Comparison of ENCODE assay signal across 8 cellular contexts in genomic region chr12:50024227-50024626, GRCh38. TPM values are rescaled to one million over a fixed set of nuclear protein-coding genes. Genes with fewer than 3 reads are reported as not detected.
DNase-seq lines count a peak whose midpoint lies in the region; ATAC-seq and TF ChIP-seq lines count a peak whose summit lies in the region.

No MANE protein-coding gene starts in this region.

- H3K9ac ChIP-seq in HUES6 (ENCODE audit: low read length), result no peak overlapping the region

- peak overlapping the region; percentile 65 for H3K4me3 ChIP-seq in BJ (ENCODE audit: low read depth, low read length)
- H3K4me3 ChIP-seq in HUES6 (ENCODE audit: low read depth, low read length), result peak overlapping the region; percentile 78
- peak overlapping the region; percentile 82 for H3K4me3 ChIP-seq in astrocyte of the cerebellum (ENCODE audit: low read depth, low read length)
- peak overlapping the region; percentile 94 for H3K4me3 ChIP-seq in mesodermal cell (ENCODE audit: extremely low read depth, insufficient read depth, low read length, poor library complexity, severe bottlenecking)
- H3K4me3 ChIP-seq in testis, result peak overlapping the region in 1 of 2 donors; percentile 72

- POLR2A ChIA-PET in BJ (lab: Charles Lee), result no interaction called here

- WGBS in mesodermal cell (ENCODE audit: insufficient coverage in 2 of 2), 2 experiments, result 93 to 100% methylated on average over 1 to 3 of the region's 8 CpGs
- WGBS in testis, 2 donors, result 44 to 60% methylated on average over 8 of the region's 8 CpGs

- H3K9me3 ChIP-seq in HUES6 (ENCODE audit: control insufficient read depth, insufficient read depth, low read depth, low read length) (no peaks in the 10 kb centered on the region), mesodermal cell (ENCODE audit: control insufficient read depth, low read length) (no peaks in the 10 kb centered on the region), testis (no peaks in the 10 kb centered on the region)

- CTCF ChIA-PET in BJ (lab: Yijun Ruan, JAX), result no interaction called here

- H3K27ac ChIP-seq in HUES6 (ENCODE audit: low read depth, low read length) (no peak overlapping the region), mesodermal cell (ENCODE audit: low read depth, low read length, severe bottlenecking) (no peak overlapping the region), testis (no peak overlapping the region)

- TF ChIP-seq CTCF in BJ (IDR thresholded peaks at IDR 0.05; ENCODE audit: insufficient read depth, low read depth, low read length) (no peak), astrocyte of the cerebellum (IDR thresholded peaks at IDR 0.05; ENCODE audit: low read depth, low read length, missing control alignments) (no peak), testis (IDR thresholded peaks at IDR 0.05) (no peak)

- DNase-seq in BJ (ENCODE audit: low read depth) (no peak), astrocyte of the cerebellum (ENCODE audit: low read depth) (no peak), hippocampal formation (lab: John Stamatoyannopoulos, UW) (no peak), testis (no peak), activated gamma-delta T cell treated with Interleukin-2 at 50 U/mL for 16 hours (no peak)

- H3K27me3 ChIP-seq in BJ (ENCODE audit: control insufficient read depth, insufficient read depth, low read length) (no peaks in the 10 kb centered on the region), HUES6 (ENCODE audit: control insufficient read depth, insufficient read depth, low read length) (no peaks in the 10 kb centered on the region), testis (no peaks in the 10 kb centered on the region)

- intact Hi-C loops in testis (cut with DNase I; ENCODE audit: low total_unique reads), result no loop called here

- H3K36me3 ChIP-seq in BJ (ENCODE audit: control insufficient read depth, insufficient read depth, low read length) (no peaks in the 10 kb centered on the region), HUES6 (ENCODE audit: control insufficient read depth, insufficient read depth, low read length) (no peaks in the 10 kb centered on the region), mesodermal cell (ENCODE audit: control insufficient read depth, insufficient read depth, low read length) (peaks cover 5% of the 10 kb centered on the region), testis (ENCODE audit: low read depth, missing control alignments) (no peaks in the 10 kb centered on the region)

- in situ Hi-C loops in astrocyte of the cerebellum (cut with HindIII; ENCODE audit: low sequenced_read_pairs), result no loop called here

- TF ChIP-seq POLR2A in testis (IDR thresholded peaks at IDR 0.05), result no peak

- peaks cover 4% of the 10 kb centered on the region; the same call in 1 of the 2 replicates for H3K4me1 ChIP-seq in HUES6 (ENCODE audit: control insufficient read depth, insufficient read depth, low read length)
- no peaks in the 10 kb centered on the region for H3K4me1 ChIP-seq in mesodermal cell (ENCODE audit: control insufficient read depth, insufficient read depth, low read length, poor library complexity, severe bottlenecking)
- peaks cover 3% of the 10 kb centered on the region for H3K4me1 ChIP-seq in testis

- ATAC-seq in GM19023 (IDR thresholded peaks at IDR 0.05; ENCODE audit: unreplicated experiment), result no peak

RNA-seq across cellular contexts. Expression of gene RACGAP1, which starts 1.1 kb away (rescaled TPM):
- polyA plus RNA-seq in BJ (2011; rRNA removed) (42.8 and 55.3 TPM in 2 replicates), testis (ENCODE audit: insufficient read depth, low read depth, low replicate concordance) (118 TPM)
- polyA minus RNA-seq in BJ (2011; rRNA and poly(A)+ RNA removed), result 66.8 and 88.8 TPM in 2 replicates
- polyA plus RNA-seq in mesodermal cell (2013, experiment 1 of 2), result 47.1 TPM
- 52.9 TPM for polyA plus RNA-seq in mesodermal cell (2013, experiment 2 of 2)
- 10 to 100 TPM; 48.1 to 60.6 TPM for total RNA-seq in testis

RNA-seq across cellular contexts. Expression of gene ASIC1, which starts 33.2 kb away (rescaled TPM):
- polyA plus RNA-seq in BJ (2011; rRNA removed) (4.9 and 7.0 TPM in 2 replicates), testis (ENCODE audit: insufficient read depth, low read depth, low replicate concordance) (2.7 TPM)
- polyA minus RNA-seq in BJ (2011; rRNA and poly(A)+ RNA removed), result 6.5 TPM in 2 replicates
- polyA plus RNA-seq in mesodermal cell (2013, experiment 1 of 2), result 9.8 TPM
- polyA plus RNA-seq in mesodermal cell (2013, experiment 2 of 2), result 8.9 TPM
- total RNA-seq in testis, result 1 to 10 TPM; 1.9 to 3.5 TPM

RNA-seq across cellular contexts. Expression of gene AQP6, which starts 51.5 kb away (rescaled TPM):
- polyA plus RNA-seq in BJ (2011; rRNA removed) (not detected in 2 replicates), testis (ENCODE audit: insufficient read depth, low read depth, low replicate concordance) (3.1 TPM)
- not detected in 2 replicates for polyA minus RNA-seq in BJ (2011; rRNA and poly(A)+ RNA removed)
- polyA plus RNA-seq in mesodermal cell (2013, experiment 1 of 2), result not detected
- polyA plus RNA-seq in mesodermal cell (2013, experiment 2 of 2), result not detected
- 1 to 10 TPM; 1.7 to 2.2 TPM for total RNA-seq in testis
